In genomic region chr10:71335173-71335572, GRCh38 we compare ENCODE assay signal across 2 cellular contexts.
TF ChIP-seq lines count a peak whose summit lies in the region.

No MANE protein-coding gene starts in this region.

TF ChIP-seq in IMR-90, 13 proteins besides CTCF, POLR2A, EP300 and RAD21:
- TF ChIP-seq CEBPB (IDR thresholded peaks at IDR 0.05; ENCODE audit: low read depth, low read length), result no peak
- no peak for TF ChIP-seq RFX5 (IDR thresholded peaks at IDR 0.05; ENCODE audit: low read depth, low read length)
- no peak for TF ChIP-seq MAFK (IDR thresholded peaks at IDR 0.05; ENCODE audit: low read depth, low read length)
- TF ChIP-seq RCOR1 (IDR thresholded peaks at IDR 0.05; ENCODE audit: insufficient replicate concordance, low read length), result no peak
- no peak for TF ChIP-seq USF2 (IDR thresholded peaks at IDR 0.05; ENCODE audit: low read depth, low read length)
- TF ChIP-seq NFE2L2 (IDR thresholded peaks at IDR 0.05; ENCODE audit: low read depth, low read length), result no peak
- no peak for TF ChIP-seq BHLHE40 (IDR thresholded peaks at IDR 0.05; ENCODE audit: low read depth, low read length)
- TF ChIP-seq CHD1 (IDR thresholded peaks at IDR 0.05; ENCODE audit: low read depth, low read length), result no peak
- no peak for TF ChIP-seq MAZ (IDR thresholded peaks at IDR 0.05; ENCODE audit: borderline replicate concordance, low read depth, low read length)
- no peak for TF ChIP-seq MXI1 (IDR thresholded peaks at IDR 0.05; ENCODE audit: borderline replicate concordance, low read depth, low read length)
- TF ChIP-seq SMC3 (IDR thresholded peaks at IDR 0.05; ENCODE audit: low read depth, low read length), result no peak
- TF ChIP-seq ELK1 (IDR thresholded peaks at IDR 0.05; ENCODE audit: borderline replicate concordance, low read depth, low read length), result no peak
- TF ChIP-seq FOS (IDR thresholded peaks at IDR 0.05; ENCODE audit: low read depth, low read length), result no peak

TF ChIP-seq in H1, 55 proteins besides CTCF, POLR2A, EP300 and RAD21:
- TF ChIP-seq KDM4A (IDR thresholded peaks at IDR 0.05; ENCODE audit: low read depth, low read length, severe bottlenecking) (no peak), ATF3 (IDR thresholded peaks at IDR 0.05; ENCODE audit: insufficient read depth, low read depth, low read length) (no peak), PHF8 (conservative IDR thresholded peaks at IDR 0.05; ENCODE audit: low read depth, low read length) (no peak), SIN3A (conservative IDR thresholded peaks at IDR 0.05 in 1 of 2, IDR thresholded peaks at IDR 0.05 in 1 of 2; ENCODE audit: low read depth in 1 of 2, low read length in 2 of 2) (no peak), CEBPB (IDR thresholded peaks at IDR 0.05; ENCODE audit: low read depth, low read length) (no peak), CBX8 (IDR thresholded peaks at IDR 0.05; ENCODE audit: borderline replicate concordance, low read depth, low read length) (no peak), RXRA (IDR thresholded peaks at IDR 0.05; ENCODE audit: insufficient read depth, low read depth, low read length) (no peak), GTF2F1 (IDR thresholded peaks at IDR 0.05; ENCODE audit: borderline replicate concordance, low read depth, low read length) (no peak), SP2 (IDR thresholded peaks at IDR 0.05; ENCODE audit: low read length) (no peak), ASH2L (IDR thresholded peaks at IDR 0.05; ENCODE audit: low read length) (no peak), TAF7 (optimal IDR thresholded peaks at IDR 0.05; ENCODE audit: borderline replicate concordance, low read depth, low read length) (no peak), GABPA (IDR thresholded peaks at IDR 0.05; ENCODE audit: borderline replicate concordance, insufficient read depth, low read length) (no peak), FOSL1 (IDR thresholded peaks at IDR 0.05; ENCODE audit: insufficient read depth, low read depth, low read length) (no peak), RNF2 (IDR thresholded peaks at IDR 0.05; ENCODE audit: borderline replicate concordance, low read depth, low read length, missing control alignments, poor library complexity, severe bottlenecking) (no peak), TCF12 (IDR thresholded peaks at IDR 0.05; ENCODE audit: low read depth, low read length) (no peak), POLR2AphosphoS5 (IDR thresholded peaks at IDR 0.05; ENCODE audit: low read depth, low read length) (no peak), CTBP2 (IDR thresholded peaks at IDR 0.05; ENCODE audit: borderline replicate concordance, insufficient read depth, insufficient read length, low read length) (no peak), EGR1 (IDR thresholded peaks at IDR 0.05; ENCODE audit: borderline replicate concordance, low read depth, low read length) (no peak), CREB1 (IDR thresholded peaks at IDR 0.05) (no peak)
